ENCODE assay signal across 19 cellular contexts in the genomic region with DNA sequence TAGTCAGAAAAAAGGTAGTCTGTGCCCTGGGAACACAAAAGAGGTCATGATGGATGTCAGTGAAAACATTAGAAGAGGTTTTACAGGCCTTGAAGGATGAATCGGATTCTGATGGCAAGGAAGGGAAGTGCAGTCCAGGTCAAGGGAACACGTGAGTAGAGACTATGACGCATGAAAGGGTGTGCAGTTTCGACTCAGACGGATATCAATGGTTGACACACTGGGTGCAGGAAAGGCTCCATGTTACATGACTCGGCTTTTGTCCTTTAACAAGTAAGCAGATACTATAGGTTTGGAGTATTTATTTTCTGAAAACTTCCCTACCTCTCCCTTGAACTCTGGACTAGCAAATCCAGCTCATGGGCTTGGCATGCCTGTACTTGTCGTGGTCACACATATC. TPM values are rescaled to one million over a fixed set of nuclear protein-coding genes. Genes with fewer than 3 reads are reported as not detected.
"Had no signal": no experiment of that assay in that cellular context is flagged by ENCODE, and none has a peak within 500 bp of the region (broad histone marks: within the 10 kb centered on the region; RNA-seq: fewer than 3 reads in every experiment).

No MANE protein-coding gene starts in this region.

- H3K4me1 ChIP-seq: colonic mucosa, gastrocnemius medialis, heart left ventricle, lower lobe of right lung, psoas muscle had no signal

- H3K36me3 ChIP-seq: colonic mucosa, gastrocnemius medialis, heart left ventricle, lower lobe of right lung, thoracic aorta had no signal

- DNase-seq: activated CD4-positive, alpha-beta T cell treated with anti-CD3 and anti-CD28 coated beads for 48 hours; activated CD8-positive, alpha-beta memory T cell treated with anti-CD3 and anti-CD28 coated beads, Interleukin-2, amount 50 U/mL, for 4 hours; activated CD8-positive, alpha-beta T cell treated with anti-CD3 and anti-CD28 coated beads, Interleukin-2, amount 10 ng/mL, durations not matched to agents 7 days and 5 days; activated gamma-delta T cell; activated T-cell treated with anti-CD3 and anti-CD28 coated beads, Interleukin-2, amount 50 U/mL, for 48 hours; central memory CD4-positive, alpha-beta T cell; colonic mucosa; gastrocnemius medialis; heart left ventricle; immature natural killer cell; left colon; lower lobe of right lung; midbrain; psoas muscle; stimulated activated naive CD8-positive, alpha-beta T cell treated with anti-CD3 and anti-CD28 coated beads, Interleukin-15, amount 100 ng/mL, for 72 hours had no signal

- H3K4me3 ChIP-seq: colonic mucosa, gastrocnemius medialis, heart left ventricle, lower lobe of right lung, psoas muscle, thoracic aorta had no signal

- H3K9me3 ChIP-seq: colonic mucosa, gastrocnemius medialis, heart left ventricle, lower lobe of right lung, psoas muscle, thoracic aorta had no signal

- ATAC-seq: activated CD8-positive, alpha-beta T cell treated with anti-CD3 and anti-CD28 coated beads, Interleukin-2, amount 10 ng/mL, durations not matched to agents 7 days and 5 days; activated naive CD4-positive, alpha-beta T cell treated with anti-CD3 and anti-CD28 coated beads, Interleukin-2, amount 50 U/mL, for 72 hours; gastrocnemius medialis; heart left ventricle; left colon; lower lobe of right lung; psoas muscle had no signal

- H3K27me3 ChIP-seq: colonic mucosa, gastrocnemius medialis had no signal

- FAIRE-seq: endometrium had no signal

- H3K27ac ChIP-seq: colonic mucosa, gastrocnemius medialis, heart left ventricle, lower lobe of right lung, psoas muscle, thoracic aorta had no signal

RNA-seq across cellular contexts. Expression of a gene that starts 55.3 kb away (rescaled TPM):
- total RNA-seq: activated CD8-positive, alpha-beta T cell treated with anti-CD3 and anti-CD28 coated beads, Interleukin-2, amount 10 ng/mL, durations not matched to agents 7 days and 5 days; activated naive CD4-positive, alpha-beta T cell treated with anti-CD3 and anti-CD28 coated beads, Interleukin-2, amount 50 U/mL, for 72 hours; T-helper 1 cell treated with Interleukin-12 subunit alpha and Interleukin-12 subunit beta and Interleukin-4 antibody, amounts not matched to agents 30 ng/mL and 1 ng/mL, for 36 hours had no signal
